ENCODE assay signal across 15 cellular contexts in genomic region chr2:112805542-112805941, GRCh38. TPM values are rescaled to one million over a fixed set of nuclear protein-coding genes. Genes with fewer than 3 reads are reported as not detected.
A peak's percentile ranks its signal among the peaks of the same experiment; 100 is the strongest.
DNase-seq lines count a peak whose midpoint lies in the region; ATAC-seq, FAIRE-seq and TF ChIP-seq lines count a peak whose summit lies in the region.
"Had no signal": no experiment of that assay in that cellular context is flagged by ENCODE, and none has a peak within 500 bp of the region (broad histone marks: within the 10 kb centered on the region; RNA-seq: fewer than 3 reads in every experiment).

No MANE protein-coding gene starts in this region.

- H3K4me1 Mint-ChIP-seq in natural killer cell treated with Interleukin-12 subunit alpha and Interleukin-12 subunit beta and Interleukin-15 and Interleukin-18, amount 100 ng/mL, for 72 hours (ENCODE audit: low read depth in 2 of 2): peaks cover 17 to 40% of the 10 kb centered on the region in 2 donors
- H3K4me1 Mint-ChIP-seq in natural killer cell (peaks cover 0 to 5% of the 10 kb centered on the region in 2 donors), progenitor cell of endocrine pancreas (ENCODE audit: low read depth) (peaks cover 9% of the 10 kb centered on the region)

- peaks cover 16% of the 10 kb centered on the region for H3K36me3 Mint-ChIP-seq in natural killer cell treated with Interleukin-12 subunit alpha and Interleukin-12 subunit beta and Interleukin-15 and Interleukin-18, amount 100 ng/mL, for 72 hours
- H3K36me3 Mint-ChIP-seq in natural killer cell: no peaks in the 10 kb centered on the region
- peaks cover 4% of the 10 kb centered on the region for H3K36me3 Mint-ChIP-seq in progenitor cell of endocrine pancreas (ENCODE audit: insufficient read depth)

- in situ Hi-C loops in GM12878 (cut with MboI): no loop called here

- no peak for TF ChIP-seq RAD21 in GM12878 (IDR thresholded peaks at IDR 0.05; ENCODE audit: insufficient read depth, low read depth, low read length)

- CTCF ChIA-PET in GM12878 (lab: Yijun Ruan, JAX): interaction anchor here (0.9 to 2.4 kb wide), 6 partner anchors 21 to 80 kb away, joined by 3 to 8 read pairs (median 4); partner anchors contain the start of gene IL1A

- WGBS in GM12878 (ENCODE audit: insufficient coverage, insufficient replicate concordance, low lambda C conversion rate, missing lambda C conversion rate): 2% methylated on average over 11 of the region's 11 CpGs

- no peaks in the 10 kb centered on the region for H3K79me2 ChIP-seq in GM12878 (ENCODE audit: control insufficient read depth, insufficient read depth, low read length)

- H3K4me3 Mint-ChIP-seq in natural killer cell treated with Interleukin-12 subunit alpha and Interleukin-12 subunit beta and Interleukin-15 and Interleukin-18, amount 100 ng/mL, for 72 hours: peak overlapping the region; percentile 19
- H3K4me3 Mint-ChIP-seq in natural killer cell (no peak overlapping the region), progenitor cell of endocrine pancreas (ENCODE audit: low read depth) (no peak overlapping the region)
- H3K4me3 Mint-ChIP-seq: activated T-cell treated with anti-CD3 and anti-CD28 coated beads, Interleukin-2, amount 50 U/mL, for 4 hours had no signal

- no peak for TF ChIP-seq EP300 in GM12878 (IDR thresholded peaks at IDR 0.05; ENCODE audit: borderline replicate concordance in 1 of 2, control insufficient read depth in 1 of 2, low read depth in 2 of 2, low read length in 2 of 2)

- peak overlapping the region; percentile 61 for H3K4me2 ChIP-seq in GM12878 (ENCODE audit: control insufficient read depth, insufficient read depth)
- H3K4me2 ChIP-seq: PC-9 had no signal

- peak in 1 of 2 donors; percentile 34 for ATAC-seq in natural killer cell treated with Interleukin-12 subunit alpha and Interleukin-12 subunit beta and Interleukin-15 and Interleukin-18, amount 100 ng/mL, for 72 hours
- ATAC-seq in natural killer cell (no peak), HG02798 (IDR thresholded peaks at IDR 0.05; ENCODE audit: poor library complexity, unreplicated experiment) (peak; percentile 78), GM12878 (peak; percentile 87)
- ATAC-seq: activated T-cell treated with anti-CD3 and anti-CD28 coated beads, Interleukin-2, amount 50 U/mL, for 4 hours had no signal

- H2AFZ ChIP-seq in GM12878 (ENCODE audit: control insufficient read depth, low read depth, low read length): peak overlapping the region; percentile 70
- H2AFZ ChIP-seq: PC-9 had no signal

- TF ChIP-seq CTCF in natural killer cell (IDR thresholded peaks at IDR 0.05) (no peak), GM12878 (IDR thresholded peaks at IDR 0.05 in 2 of 3, conservative IDR thresholded peaks at IDR 0.05 in 1 of 3; ENCODE audit: control insufficient read depth in 2 of 3, extremely low read depth in 1 of 3, insufficient read depth in 1 of 3, low read depth in 3 of 3, low read length in 3 of 3) (no peak), progenitor cell of endocrine pancreas (IDR thresholded peaks at IDR 0.05; ENCODE audit: unreplicated experiment) (no peak)

- no peaks in the 10 kb centered on the region for H3K27me3 ChIP-seq in GM12878 (replicated peaks in 1 of 2; ENCODE audit: control insufficient read depth in 2 of 2, insufficient read depth in 2 of 2, low read length in 1 of 2)
- H3K27me3 ChIP-seq: cardiac muscle cell had no signal

- RAD21 ChIA-PET in GM12878 (lab: Charles Lee; ENCODE audit: unreplicated experiment): interaction anchor here (0.8 to 1.7 kb wide), 12 partner anchors 10 to 136 kb away, joined by 3 to 11 read pairs (median 4); no protein-coding TSS in a partner anchor

- H3K9ac ChIP-seq in GM12878 (ENCODE audit: control insufficient read depth, insufficient read depth, low read length): peak overlapping the region; percentile 61

- H4K20me1 ChIP-seq in GM12878 (ENCODE audit: control insufficient read depth, insufficient read depth): no peaks in the 10 kb centered on the region

- POLR2A ChIA-PET in GM12878 (lab: Charles Lee): interaction anchor here (0.6 to 1.5 kb wide), 9 partner anchors 10 to 188 kb away, joined by 3 to 6 read pairs (median 3); partner anchors contain the start of gene CKAP2L

- BruUV-seq in GM12878 (replicated peaks; lab: Mats Ljungman, UMichigan): no TSS peak

- peaks cover 3% of the 10 kb centered on the region for H3K9me3 Mint-ChIP-seq in natural killer cell treated with Interleukin-12 subunit alpha and Interleukin-12 subunit beta and Interleukin-15 and Interleukin-18, amount 100 ng/mL, for 72 hours
- H3K9me3 Mint-ChIP-seq in natural killer cell: no peaks in the 10 kb centered on the region
- peaks cover 10% of the 10 kb centered on the region for H3K9me3 Mint-ChIP-seq in progenitor cell of endocrine pancreas (ENCODE audit: low read depth)

- peaks cover 5% of the 10 kb centered on the region for H3K9me3 ChIP-seq in GM12878 (replicated peaks; ENCODE audit: control insufficient read depth, insufficient read depth, low read length)

- no peak overlapping the region for H3K4me3 ChIP-seq in GM12878
- H3K4me3 ChIP-seq: cardiac muscle cell, PC-9 had no signal

- peaks cover 19% of the 10 kb centered on the region for H3K4me1 ChIP-seq in GM12878 (ENCODE audit: control insufficient read depth, insufficient read depth, low read length)

- H3K27ac ChIP-seq in GM12878 (ENCODE audit: control insufficient read depth, insufficient read depth): peak overlapping the region; percentile 64
- H3K27ac ChIP-seq: cardiac muscle cell, PC-9 had no signal

- H3K36me3 ChIP-seq in GM12878 (ENCODE audit: control insufficient read depth in 2 of 2, insufficient read depth in 2 of 2, low read length in 1 of 2): no peaks in the 10 kb centered on the region
- H3K36me3 ChIP-seq: cardiac muscle cell had no signal

- no peak for DNase-seq in natural killer cell treated with Interleukin-12 subunit alpha and Interleukin-12 subunit beta and Interleukin-15 and Interleukin-18, amount 100 ng/mL, for 72 hours (ENCODE audit: low spot score)
- no peak for DNase-seq in natural killer cell
- peak; percentile 68 for DNase-seq in GM12878 (ENCODE audit: low read depth, low spot score)
- no peak for DNase-seq in erythroblast (lab: John Stamatoyannopoulos, UW)
- DNase-seq in iPS-NIHi11 (ENCODE audit: low spot score): no peak
- DNase-seq in kidney glomerular epithelial cell (lab: John Stamatoyannopoulos, UW): no peak
- DNase-seq in progenitor cell of endocrine pancreas (ENCODE audit: low spot score, unreplicated experiment): no peak
- DNase-seq: activated T-cell treated with anti-CD3 and anti-CD28 coated beads, Interleukin-2, amount 50 U/mL, for 4 hours; NCI-H1694; PC-9; stimulated activated CD4-positive, alpha-beta T cell treated with anti-CD3 and anti-CD28 coated beads, Interleukin-2, amount 100 ng/mL, for 48 hours had no signal

- intact Hi-C loops in natural killer cell (cut with micrococcal nuclease) (no loop called here), GM12878 (cut with micrococcal nuclease; ENCODE audit: unreplicated experiment) (loop anchor here (2.0 kb wide), 2 partner anchors 23 to 75 kb away; no protein-coding TSS in a partner anchor)

- no peaks in the 10 kb centered on the region for H3K27me3 Mint-ChIP-seq in natural killer cell treated with Interleukin-12 subunit alpha and Interleukin-12 subunit beta and Interleukin-15 and Interleukin-18, amount 100 ng/mL, for 72 hours
- H3K27me3 Mint-ChIP-seq in natural killer cell (ENCODE audit: low read depth in 2 of 2): no peaks in the 10 kb centered on the region
- peaks cover 20% of the 10 kb centered on the region for H3K27me3 Mint-ChIP-seq in progenitor cell of endocrine pancreas

- peak overlapping the region in 1 of 2 donors; percentile 66 for H3K27ac Mint-ChIP-seq in natural killer cell treated with Interleukin-12 subunit alpha and Interleukin-12 subunit beta and Interleukin-15 and Interleukin-18, amount 100 ng/mL, for 72 hours
- H3K27ac Mint-ChIP-seq in natural killer cell (no peak overlapping the region), progenitor cell of endocrine pancreas (no peak overlapping the region)

- TF ChIP-seq POLR2A in GM12878 (IDR thresholded peaks at IDR 0.05; ENCODE audit: low read depth, low read length): peak; percentile 69
- no peak for TF ChIP-seq POLR2A in erythroblast (IDR thresholded peaks at IDR 0.05; ENCODE audit: low read length)

- peak; percentile 81 for FAIRE-seq in GM12878 (lab: Jason Lieb, UNC)
- FAIRE-seq: G401.6, TTC549 had no signal

- SMC1A ChIA-PET in GM12878 (lab: Charles Lee; ENCODE audit: uncharacterized antibody, unreplicated experiment): interaction anchor here (0.7 to 3.1 kb wide), 12 partner anchors 9 to 80 kb away, joined by 3 to 11 read pairs (median 4); no protein-coding TSS in a partner anchor

RNA-seq across cellular contexts. Expression of gene IL1A, which starts 21.2 kb away (rescaled TPM):
- total RNA-seq in natural killer cell treated with Interleukin-12 subunit alpha and Interleukin-12 subunit beta and Interleukin-15 and Interleukin-18, amount 100 ng/mL, for 72 hours: 10 to 100 TPM in 1 of 2 donors, under 1 TPM in 1; 0.25 to 12.3 TPM
- total RNA-seq in natural killer cell: 1 to 10 TPM in 1 of 3 donors, under 1 TPM in 1, not detected in 1; 0.45 to 1.6 TPM
- total RNA-seq in GM12878 (2013; cell fraction: nucleolus; rRNA removed): not detected in 2 replicates
- 7.7 and 10.6 TPM in 2 replicates for total RNA-seq in GM12878 (2014; rRNA removed)
- 8.2 and 9.5 TPM in 2 replicates for total RNA-seq in GM12878 (2014; rRNA removed; fragmentation: Illumina TruSeq; extraction: Trizol)
- 6.1 and 6.6 TPM in 2 replicates for total RNA-seq in GM12878 (2021)
- 4.5 TPM for polyA plus RNA-seq in GM12878 (2011; ENCODE audit: low read depth)
- 0.10 TPM in 1 of 2 replicates, not detected in the other for polyA plus RNA-seq in GM12878 (2011; rRNA removed)
- not detected in 2 replicates for polyA plus RNA-seq in GM12878 (2011; cell fraction: cytosol; rRNA removed)
- polyA plus RNA-seq in GM12878 (2011; cell fraction: nucleus; rRNA removed): not detected in 2 replicates
- polyA plus RNA-seq in GM12878 (2012): 4.3 and 5.9 TPM in 2 replicates
- 8.3 and 14.3 TPM in 2 replicates for polyA plus RNA-seq in GM12878 (2014; fragmentation: Illumina TruSeq; extraction: Trizol)
- polyA plus RNA-seq in GM12878 (2014; fragmentation: Nextera tagmentation; extraction: Ambion mirVana): 1 to 10 TPM; 5.7 to 8.7 TPM
- polyA plus RNA-seq in GM12878 (2014; rRNA removed): 5.6 and 7.2 TPM in 2 replicates
- polyA plus RNA-seq in GM12878 (2016; fragmentation: Nextera tagmentation; extraction: Ambion mirVana): 1 to 10 TPM; 3.2 to 3.8 TPM
- polyA minus RNA-seq in GM12878 (2011; rRNA and poly(A)+ RNA removed): not detected in 2 replicates
- polyA minus RNA-seq in GM12878 (2011; cell fraction: cytosol; rRNA and poly(A)+ RNA removed): not detected in 2 replicates
- not detected in 2 replicates for polyA minus RNA-seq in GM12878 (2011; cell fraction: nucleus; rRNA and poly(A)+ RNA removed)
- 0.12 TPM in 1 of 2 replicates, not detected in the other for total RNA-seq in progenitor cell of endocrine pancreas
- total RNA-seq: cardiac muscle cell had no signal
- polyA plus RNA-seq: cardiac muscle cell had no signal

RNA-seq across cellular contexts. Expression of gene IL1B, which starts 31.0 kb away (rescaled TPM):
- 10 to 100 TPM in 1 of 2 donors, 1 to 10 TPM in 1; 1.8 to 12.0 TPM for total RNA-seq in natural killer cell treated with Interleukin-12 subunit alpha and Interleukin-12 subunit beta and Interleukin-15 and Interleukin-18, amount 100 ng/mL, for 72 hours
- total RNA-seq in natural killer cell (100 to 1,000 TPM in 2 of 3 donors, 10 to 100 TPM in 1; 92.6 to 250 (median 110) TPM), GM12878 (2014; rRNA removed) (0.93 and 1.4 TPM in 2 replicates), GM12878 (2014; rRNA removed; fragmentation: Illumina TruSeq; extraction: Trizol) (0.88 and 1.0 TPM in 2 replicates), GM12878 (2021) (0.64 and 0.72 TPM in 2 replicates), progenitor cell of endocrine pancreas (not detected in 2 replicates)
- 3.2 and 7.2 TPM in 2 replicates for total RNA-seq in GM12878 (2013; cell fraction: nucleolus; rRNA removed)
- 1.4 TPM for polyA plus RNA-seq in GM12878 (2011; ENCODE audit: low read depth)
- polyA plus RNA-seq in GM12878 (2011; rRNA removed) (0.30 and 0.35 TPM in 2 replicates), GM12878 (2014; fragmentation: Illumina TruSeq; extraction: Trizol) (1.3 and 1.4 TPM in 2 replicates), GM12878 (2014; fragmentation: Nextera tagmentation; extraction: Ambion mirVana) (1 to 10 TPM in 1 of 2 experiments, under 1 TPM in 1; 0.57 to 1.6 TPM), GM12878 (2014; rRNA removed) (0.88 and 1.2 TPM in 2 replicates), GM12878 (2016; fragmentation: Nextera tagmentation; extraction: Ambion mirVana) (under 1 TPM; 0.20 to 0.32 TPM)
- 0.15 and 0.17 TPM in 2 replicates for polyA plus RNA-seq in GM12878 (2011; cell fraction: cytosol; rRNA removed)
- polyA plus RNA-seq in GM12878 (2011; cell fraction: nucleus; rRNA removed): 0.10 and 0.43 TPM in 2 replicates
- 1.5 and 2.0 TPM in 2 replicates for polyA plus RNA-seq in GM12878 (2012)
- polyA minus RNA-seq in GM12878 (2011; rRNA and poly(A)+ RNA removed): 0.93 TPM in 1 of 2 replicates, not detected in the other
- polyA minus RNA-seq in GM12878 (2011; cell fraction: cytosol; rRNA and poly(A)+ RNA removed): not detected in 2 replicates
- polyA minus RNA-seq in GM12878 (2011; cell fraction: nucleus; rRNA and poly(A)+ RNA removed): 0.36 TPM in 1 of 2 replicates, not detected in the other
- total RNA-seq: cardiac muscle cell had no signal
- polyA plus RNA-seq: cardiac muscle cell had no signal

RNA-seq across cellular contexts. Expression of gene CKAP2L, which starts 41.1 kb away (rescaled TPM):
- 10 to 100 TPM; 26.8 to 45.7 TPM for total RNA-seq in natural killer cell treated with Interleukin-12 subunit alpha and Interleukin-12 subunit beta and Interleukin-15 and Interleukin-18, amount 100 ng/mL, for 72 hours
- total RNA-seq in natural killer cell (1 to 10 TPM; 1.2 to 3.4 (median 1.2) TPM), GM12878 (2014; rRNA removed) (18.1 and 21.1 TPM in 2 replicates), GM12878 (2014; rRNA removed; fragmentation: Illumina TruSeq; extraction: Trizol) (18.2 and 19.0 TPM in 2 replicates), GM12878 (2021) (20.7 and 23.7 TPM in 2 replicates), progenitor cell of endocrine pancreas (10.3 and 11.5 TPM in 2 replicates)
- 21.8 and 25.7 TPM in 2 replicates for total RNA-seq in GM12878 (2013; cell fraction: nucleolus; rRNA removed)
- polyA plus RNA-seq in GM12878 (2011; ENCODE audit: low read depth): 6.5 TPM
- polyA plus RNA-seq in GM12878 (2011; rRNA removed) (14.9 and 20.8 TPM in 2 replicates), GM12878 (2014; fragmentation: Illumina TruSeq; extraction: Trizol) (30.6 and 38.3 TPM in 2 replicates), GM12878 (2014; fragmentation: Nextera tagmentation; extraction: Ambion mirVana) (10 to 100 TPM; 10.5 to 19.7 TPM), GM12878 (2014; rRNA removed) (13.7 and 14.5 TPM in 2 replicates), GM12878 (2016; fragmentation: Nextera tagmentation; extraction: Ambion mirVana) (10 to 100 TPM; 27.4 to 37.4 TPM)
- 5.2 and 5.7 TPM in 2 replicates for polyA plus RNA-seq in GM12878 (2011; cell fraction: cytosol; rRNA removed)
- polyA plus RNA-seq in GM12878 (2011; cell fraction: nucleus; rRNA removed): 5.7 and 6.7 TPM in 2 replicates
- 7.9 and 8.2 TPM in 2 replicates for polyA plus RNA-seq in GM12878 (2012)
- 10.6 and 14.6 TPM in 2 replicates for polyA minus RNA-seq in GM12878 (2011; rRNA and poly(A)+ RNA removed)
- polyA minus RNA-seq in GM12878 (2011; cell fraction: cytosol; rRNA and poly(A)+ RNA removed): 4.5 and 7.5 TPM in 2 replicates
- 14.0 and 18.1 TPM in 2 replicates for polyA minus RNA-seq in GM12878 (2011; cell fraction: nucleus; rRNA and poly(A)+ RNA removed)

Comparison
In these comparisons a context has a peak if more than half of its experiments do, and no peak if none do; other contexts are left out.
1. RNA of gene IL1B, which starts 31.0 kb away (total RNA-seq): 92.6 to 250 TPM in natural killer cell; 1.8 to 12.0 TPM in natural killer cell treated with Interleukin-12 subunit alpha and Interleukin-12 subunit beta and Interleukin-15 and Interleukin-18, amount 100 ng/mL, for 72 hours, 0.64 to 7.2 TPM in GM12878 and not detected in progenitor cell of endocrine pancreas; every median in the first group is over 4 times any median in the second.
2. ATAC-seq: peak in HG02798 (single experiment) and GM12878 (single experiment); none in natural killer cell (0 of 3).